In the genomic region with DNA sequence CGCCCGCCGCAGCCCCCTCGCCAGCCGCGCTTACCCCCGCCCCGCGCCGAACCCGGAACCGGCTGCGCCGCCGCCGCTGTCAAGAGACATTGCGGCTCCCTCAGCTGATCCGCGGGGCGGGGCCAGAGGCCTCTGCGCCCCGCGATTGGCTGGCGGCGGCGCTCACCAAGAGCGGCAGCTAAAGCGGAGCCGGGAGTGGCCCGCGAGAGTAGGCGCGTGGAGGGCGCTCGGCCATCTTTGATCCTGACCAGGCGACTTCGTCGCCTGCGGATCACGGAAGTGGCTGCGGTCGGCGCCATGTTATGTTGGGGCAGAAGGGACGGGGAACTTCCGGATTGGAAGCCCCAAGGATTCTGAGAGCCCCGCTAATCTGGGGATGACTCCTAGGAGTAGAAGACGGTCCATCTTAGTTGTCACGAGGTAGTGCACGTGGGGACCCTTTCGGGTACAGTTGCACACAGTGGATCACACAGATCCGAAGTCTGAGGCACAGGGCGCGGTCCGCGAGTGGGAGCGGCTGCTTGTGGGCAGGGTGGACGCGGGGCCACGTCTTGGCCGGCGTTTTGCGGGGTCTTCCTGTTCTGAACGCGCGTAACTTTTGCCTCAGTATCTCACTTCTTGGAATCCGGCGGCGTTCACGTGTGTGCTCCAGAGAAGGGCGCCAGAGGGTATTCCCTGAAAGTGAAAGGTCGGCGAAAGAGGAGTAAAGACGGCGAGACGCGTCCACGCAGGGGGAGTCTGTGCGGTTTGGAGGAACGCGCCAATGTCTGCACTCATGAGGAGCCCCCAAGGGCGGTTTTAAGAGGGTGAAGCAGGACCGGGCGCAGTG, we compare ENCODE assay signal across 1 cellular context.
TF ChIP-seq lines count a peak whose summit lies in the region.

A gene with protein sequence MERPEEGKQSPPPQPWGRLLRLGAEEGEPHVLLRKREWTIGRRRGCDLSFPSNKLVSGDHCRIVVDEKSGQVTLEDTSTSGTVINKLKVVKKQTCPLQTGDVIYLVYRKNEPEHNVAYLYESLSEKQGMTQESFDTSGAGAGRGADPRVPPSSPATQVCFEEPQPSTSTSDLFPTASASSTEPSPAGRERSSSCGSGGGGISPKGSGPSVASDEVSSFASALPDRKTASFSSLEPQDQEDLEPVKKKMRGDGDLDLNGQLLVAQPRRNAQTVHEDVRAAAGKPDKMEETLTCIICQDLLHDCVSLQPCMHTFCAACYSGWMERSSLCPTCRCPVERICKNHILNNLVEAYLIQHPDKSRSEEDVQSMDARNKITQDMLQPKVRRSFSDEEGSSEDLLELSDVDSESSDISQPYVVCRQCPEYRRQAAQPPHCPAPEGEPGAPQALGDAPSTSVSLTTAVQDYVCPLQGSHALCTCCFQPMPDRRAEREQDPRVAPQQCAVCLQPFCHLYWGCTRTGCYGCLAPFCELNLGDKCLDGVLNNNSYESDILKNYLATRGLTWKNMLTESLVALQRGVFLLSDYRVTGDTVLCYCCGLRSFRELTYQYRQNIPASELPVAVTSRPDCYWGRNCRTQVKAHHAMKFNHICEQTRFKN (minus strand): TSS at position 93 of the 829 bp plus-strand sequence. CDS start 277 bp downstream, outside the sequence.

TF ChIP-seq in K562, 482 proteins besides CTCF, POLR2A, EP300 and RAD21 (continued from another document and continues in another):
- 0 out of 2 replicates have a peak, but pooled peaks have one; percentile 22 for TF ChIP-seq GATAD2B (IDR thresholded peaks at IDR 0.05; ENCODE audit: borderline replicate concordance)
- 0 out of 2 replicates have a peak, but pooled peaks have one; percentile 24 for TF ChIP-seq HDAC2 (IDR thresholded peaks at IDR 0.05)
- TF ChIP-seq, protein P1, sequence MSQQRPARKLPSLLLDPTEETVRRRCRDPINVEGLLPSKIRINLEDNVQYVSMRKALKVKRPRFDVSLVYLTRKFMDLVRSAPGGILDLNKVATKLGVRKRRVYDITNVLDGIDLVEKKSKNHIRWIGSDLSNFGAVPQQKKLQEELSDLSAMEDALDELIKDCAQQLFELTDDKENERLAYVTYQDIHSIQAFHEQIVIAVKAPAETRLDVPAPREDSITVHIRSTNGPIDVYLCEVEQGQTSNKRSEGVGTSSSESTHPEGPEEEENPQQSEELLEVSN (IDR thresholded peaks at IDR 0.05; ENCODE audit: borderline replicate concordance in 1 of 2, extremely low read depth in 1 of 2, insufficient read depth in 1 of 2, insufficient read length in 1 of 2, low read depth in 1 of 2, low read length in 1 of 2, poor library complexity in 1 of 2, severe bottlenecking in 1 of 2), result peak; percentile 89 to 97
- no peak for TF ChIP-seq ZNF76 (CRISPR knock-in tag; IDR thresholded peaks at IDR 0.05; ENCODE audit: borderline replicate concordance)
- no peak for TF ChIP-seq PTBP1 (IDR thresholded peaks at IDR 0.05; ENCODE audit: low read depth, low read length)
- TF ChIP-seq ZNF408 (CRISPR knock-in tag; IDR thresholded peaks at IDR 0.05; ENCODE audit: low read depth), result no peak
- TF ChIP-seq RBM34 (IDR thresholded peaks at IDR 0.05; ENCODE audit: borderline replicate concordance, insufficient read depth, low read length), result no peak
- TF ChIP-seq, protein P2, sequence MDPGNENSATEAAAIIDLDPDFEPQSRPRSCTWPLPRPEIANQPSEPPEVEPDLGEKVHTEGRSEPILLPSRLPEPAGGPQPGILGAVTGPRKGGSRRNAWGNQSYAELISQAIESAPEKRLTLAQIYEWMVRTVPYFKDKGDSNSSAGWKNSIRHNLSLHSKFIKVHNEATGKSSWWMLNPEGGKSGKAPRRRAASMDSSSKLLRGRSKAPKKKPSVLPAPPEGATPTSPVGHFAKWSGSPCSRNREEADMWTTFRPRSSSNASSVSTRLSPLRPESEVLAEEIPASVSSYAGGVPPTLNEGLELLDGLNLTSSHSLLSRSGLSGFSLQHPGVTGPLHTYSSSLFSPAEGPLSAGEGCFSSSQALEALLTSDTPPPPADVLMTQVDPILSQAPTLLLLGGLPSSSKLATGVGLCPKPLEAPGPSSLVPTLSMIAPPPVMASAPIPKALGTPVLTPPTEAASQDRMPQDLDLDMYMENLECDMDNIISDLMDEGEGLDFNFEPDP (CRISPR knock-in tag; IDR thresholded peaks at IDR 0.05), result no peak
- TF ChIP-seq ZNF184 (CRISPR knock-in tag; IDR thresholded peaks at IDR 0.05), result no peak
- TF ChIP-seq SAFB2 (IDR thresholded peaks at IDR 0.05; ENCODE audit: borderline replicate concordance, low read depth, low read length, severe bottlenecking), result no peak
- TF ChIP-seq ZKSCAN8 (CRISPR knock-in tag; IDR thresholded peaks at IDR 0.05), result no peak
- no peak for TF ChIP-seq ZNF23 (CRISPR knock-in tag; IDR thresholded peaks at IDR 0.05)
- TF ChIP-seq OTX1 (CRISPR knock-in tag; IDR thresholded peaks at IDR 0.05), result no peak
- no peak for TF ChIP-seq MEF2D (tag; conservative IDR thresholded peaks at IDR 0.05; ENCODE audit: low read depth)
- TF ChIP-seq ZC3H8 (IDR thresholded peaks at IDR 0.05), result no peak
- TF ChIP-seq ELF2 (CRISPR knock-in tag; IDR thresholded peaks at IDR 0.05), result peak; percentile 89
- no peak for TF ChIP-seq NONO (IDR thresholded peaks at IDR 0.05; ENCODE audit: low read depth in 2 of 2, low read length in 1 of 2)
- peak; percentile 66; the same call in 1 of the 2 replicates for TF ChIP-seq TAF7 (tag; IDR thresholded peaks at IDR 0.05)
- no peak for TF ChIP-seq RFX1 (IDR thresholded peaks at IDR 0.05)
- no peak for TF ChIP-seq NR2F6 (CRISPR knock-in tag; IDR thresholded peaks at IDR 0.05)
- TF ChIP-seq SP1 (CRISPR knock-in tag; IDR thresholded peaks at IDR 0.05), result peak; percentile 64
- peak; percentile 88 for TF ChIP-seq POLR2G (IDR thresholded peaks at IDR 0.05; ENCODE audit: low read depth, low read length)
- no peak for TF ChIP-seq MCM3 (IDR thresholded peaks at IDR 0.05)
- TF ChIP-seq SIN3A (IDR thresholded peaks at IDR 0.05; ENCODE audit: borderline replicate concordance in 2 of 2, control insufficient read depth in 1 of 2, low read depth in 2 of 2, low read length in 2 of 2), result peak; percentile 74 to 98; a peak in 3 of 4 replicates
- peak; percentile 79 for TF ChIP-seq ERF (CRISPR knock-in tag; IDR thresholded peaks at IDR 0.05)
- TF ChIP-seq, protein P3, sequence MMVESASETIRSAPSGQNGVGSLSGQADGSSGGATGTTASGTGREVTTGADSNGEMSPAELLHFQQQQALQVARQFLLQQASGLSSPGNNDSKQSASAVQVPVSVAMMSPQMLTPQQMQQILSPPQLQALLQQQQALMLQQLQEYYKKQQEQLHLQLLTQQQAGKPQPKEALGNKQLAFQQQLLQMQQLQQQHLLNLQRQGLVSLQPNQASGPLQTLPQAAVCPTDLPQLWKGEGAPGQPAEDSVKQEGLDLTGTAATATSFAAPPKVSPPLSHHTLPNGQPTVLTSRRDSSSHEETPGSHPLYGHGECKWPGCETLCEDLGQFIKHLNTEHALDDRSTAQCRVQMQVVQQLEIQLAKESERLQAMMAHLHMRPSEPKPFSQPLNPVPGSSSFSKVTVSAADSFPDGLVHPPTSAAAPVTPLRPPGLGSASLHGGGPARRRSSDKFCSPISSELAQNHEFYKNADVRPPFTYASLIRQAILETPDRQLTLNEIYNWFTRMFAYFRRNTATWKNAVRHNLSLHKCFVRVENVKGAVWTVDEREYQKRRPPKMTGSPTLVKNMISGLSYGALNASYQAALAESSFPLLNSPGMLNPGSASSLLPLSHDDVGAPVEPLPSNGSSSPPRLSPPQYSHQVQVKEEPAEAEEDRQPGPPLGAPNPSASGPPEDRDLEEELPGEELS (CRISPR knock-in tag; IDR thresholded peaks at IDR 0.05; ENCODE audit: borderline replicate concordance), result no peak
- no peak for TF ChIP-seq MEIS2 (IDR thresholded peaks at IDR 0.05; ENCODE audit: partially characterized antibody)
- TF ChIP-seq, protein P4, sequence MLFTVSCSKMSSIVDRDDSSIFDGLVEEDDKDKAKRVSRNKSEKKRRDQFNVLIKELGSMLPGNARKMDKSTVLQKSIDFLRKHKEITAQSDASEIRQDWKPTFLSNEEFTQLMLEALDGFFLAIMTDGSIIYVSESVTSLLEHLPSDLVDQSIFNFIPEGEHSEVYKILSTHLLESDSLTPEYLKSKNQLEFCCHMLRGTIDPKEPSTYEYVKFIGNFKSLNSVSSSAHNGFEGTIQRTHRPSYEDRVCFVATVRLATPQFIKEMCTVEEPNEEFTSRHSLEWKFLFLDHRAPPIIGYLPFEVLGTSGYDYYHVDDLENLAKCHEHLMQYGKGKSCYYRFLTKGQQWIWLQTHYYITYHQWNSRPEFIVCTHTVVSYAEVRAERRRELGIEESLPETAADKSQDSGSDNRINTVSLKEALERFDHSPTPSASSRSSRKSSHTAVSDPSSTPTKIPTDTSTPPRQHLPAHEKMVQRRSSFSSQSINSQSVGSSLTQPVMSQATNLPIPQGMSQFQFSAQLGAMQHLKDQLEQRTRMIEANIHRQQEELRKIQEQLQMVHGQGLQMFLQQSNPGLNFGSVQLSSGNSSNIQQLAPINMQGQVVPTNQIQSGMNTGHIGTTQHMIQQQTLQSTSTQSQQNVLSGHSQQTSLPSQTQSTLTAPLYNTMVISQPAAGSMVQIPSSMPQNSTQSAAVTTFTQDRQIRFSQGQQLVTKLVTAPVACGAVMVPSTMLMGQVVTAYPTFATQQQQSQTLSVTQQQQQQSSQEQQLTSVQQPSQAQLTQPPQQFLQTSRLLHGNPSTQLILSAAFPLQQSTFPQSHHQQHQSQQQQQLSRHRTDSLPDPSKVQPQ (CRISPR knock-in tag; IDR thresholded peaks at IDR 0.05; ENCODE audit: borderline replicate concordance), result no peak
- TF ChIP-seq GATAD2A (IDR thresholded peaks at IDR 0.05), result no peak
- TF ChIP-seq ZNF124 (CRISPR knock-in tag; IDR thresholded peaks at IDR 0.05), result no peak
- TF ChIP-seq SMARCA5 (IDR thresholded peaks at IDR 0.05), result no peak
- TF ChIP-seq, protein P5, sequence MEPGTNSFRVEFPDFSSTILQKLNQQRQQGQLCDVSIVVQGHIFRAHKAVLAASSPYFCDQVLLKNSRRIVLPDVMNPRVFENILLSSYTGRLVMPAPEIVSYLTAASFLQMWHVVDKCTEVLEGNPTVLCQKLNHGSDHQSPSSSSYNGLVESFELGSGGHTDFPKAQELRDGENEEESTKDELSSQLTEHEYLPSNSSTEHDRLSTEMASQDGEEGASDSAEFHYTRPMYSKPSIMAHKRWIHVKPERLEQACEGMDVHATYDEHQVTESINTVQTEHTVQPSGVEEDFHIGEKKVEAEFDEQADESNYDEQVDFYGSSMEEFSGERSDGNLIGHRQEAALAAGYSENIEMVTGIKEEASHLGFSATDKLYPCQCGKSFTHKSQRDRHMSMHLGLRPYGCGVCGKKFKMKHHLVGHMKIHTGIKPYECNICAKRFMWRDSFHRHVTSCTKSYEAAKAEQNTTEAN (CRISPR knock-in tag; IDR thresholded peaks at IDR 0.05), result no peak
- no peak for TF ChIP-seq TAL1 (IDR thresholded peaks at IDR 0.05)
- TF ChIP-seq, protein P6, sequence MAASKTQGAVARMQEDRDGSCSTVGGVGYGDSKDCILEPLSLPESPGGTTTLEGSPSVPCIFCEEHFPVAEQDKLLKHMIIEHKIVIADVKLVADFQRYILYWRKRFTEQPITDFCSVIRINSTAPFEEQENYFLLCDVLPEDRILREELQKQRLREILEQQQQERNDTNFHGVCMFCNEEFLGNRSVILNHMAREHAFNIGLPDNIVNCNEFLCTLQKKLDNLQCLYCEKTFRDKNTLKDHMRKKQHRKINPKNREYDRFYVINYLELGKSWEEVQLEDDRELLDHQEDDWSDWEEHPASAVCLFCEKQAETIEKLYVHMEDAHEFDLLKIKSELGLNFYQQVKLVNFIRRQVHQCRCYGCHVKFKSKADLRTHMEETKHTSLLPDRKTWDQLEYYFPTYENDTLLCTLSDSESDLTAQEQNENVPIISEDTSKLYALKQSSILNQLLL (CRISPR knock-in tag; IDR thresholded peaks at IDR 0.05; ENCODE audit: borderline replicate concordance), result no peak
- no peak for TF ChIP-seq HNRNPH1 (optimal IDR thresholded peaks at IDR 0.05; ENCODE audit: low read depth, low read length)
- TF ChIP-seq ZNF699 (CRISPR knock-in tag; IDR thresholded peaks at IDR 0.05; ENCODE audit: insufficient replicate concordance), result no peak
- TF ChIP-seq PCBP2 (IDR thresholded peaks at IDR 0.05; ENCODE audit: low read depth, low read length, poor library complexity, severe bottlenecking), result no peak
- TF ChIP-seq FUS (optimal IDR thresholded peaks at IDR 0.05; ENCODE audit: low read depth, low read length), result no peak
- peak; percentile 51; the same call in 1 of the 2 replicates for TF ChIP-seq PHF8 (IDR thresholded peaks at IDR 0.05; ENCODE audit: borderline replicate concordance, low read length)
- peak; percentile 96 for TF ChIP-seq EHMT2 (IDR thresholded peaks at IDR 0.05)
- TF ChIP-seq KLF1 (tag; IDR thresholded peaks at IDR 0.05), result peak; percentile 71
- TF ChIP-seq ZNF165 (CRISPR knock-in tag; IDR thresholded peaks at IDR 0.05; ENCODE audit: borderline replicate concordance), result 0 out of 2 replicates have a peak, but pooled peaks have one; percentile 36
- TF ChIP-seq, protein P7, sequence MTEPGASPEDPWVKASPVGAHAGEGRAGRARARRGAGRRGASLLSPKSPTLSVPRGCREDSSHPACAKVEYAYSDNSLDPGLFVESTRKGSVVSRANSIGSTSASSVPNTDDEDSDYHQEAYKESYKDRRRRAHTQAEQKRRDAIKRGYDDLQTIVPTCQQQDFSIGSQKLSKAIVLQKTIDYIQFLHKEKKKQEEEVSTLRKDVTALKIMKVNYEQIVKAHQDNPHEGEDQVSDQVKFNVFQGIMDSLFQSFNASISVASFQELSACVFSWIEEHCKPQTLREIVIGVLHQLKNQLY (CRISPR knock-in tag; conservative IDR thresholded peaks at IDR 0.05), result no peak
- TF ChIP-seq, protein P8, sequence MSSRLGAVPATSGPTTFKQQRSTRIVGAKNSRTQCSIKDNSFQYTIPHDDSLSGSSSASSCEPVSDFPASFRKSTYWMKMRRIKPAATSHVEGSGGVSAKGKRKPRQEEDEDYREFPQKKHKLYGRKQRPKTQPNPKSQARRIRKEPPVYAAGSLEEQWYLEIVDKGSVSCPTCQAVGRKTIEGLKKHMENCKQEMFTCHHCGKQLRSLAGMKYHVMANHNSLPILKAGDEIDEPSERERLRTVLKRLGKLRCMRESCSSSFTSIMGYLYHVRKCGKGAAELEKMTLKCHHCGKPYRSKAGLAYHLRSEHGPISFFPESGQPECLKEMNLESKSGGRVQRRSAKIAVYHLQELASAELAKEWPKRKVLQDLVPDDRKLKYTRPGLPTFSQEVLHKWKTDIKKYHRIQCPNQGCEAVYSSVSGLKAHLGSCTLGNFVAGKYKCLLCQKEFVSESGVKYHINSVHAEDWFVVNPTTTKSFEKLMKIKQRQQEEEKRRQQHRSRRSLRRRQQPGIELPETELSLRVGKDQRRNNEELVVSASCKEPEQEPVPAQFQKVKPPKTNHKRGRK (tag; IDR thresholded peaks at IDR 0.05), result no peak
- TF ChIP-seq ZNF778 (CRISPR knock-in tag; IDR thresholded peaks at IDR 0.05), result no peak
- TF ChIP-seq, protein P9, sequence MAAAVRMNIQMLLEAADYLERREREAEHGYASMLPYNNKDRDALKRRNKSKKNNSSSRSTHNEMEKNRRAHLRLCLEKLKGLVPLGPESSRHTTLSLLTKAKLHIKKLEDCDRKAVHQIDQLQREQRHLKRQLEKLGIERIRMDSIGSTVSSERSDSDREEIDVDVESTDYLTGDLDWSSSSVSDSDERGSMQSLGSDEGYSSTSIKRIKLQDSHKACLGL (CRISPR knock-in tag; IDR thresholded peaks at IDR 0.05; ENCODE audit: borderline replicate concordance, poor library complexity, severe bottlenecking), result no peak
- TF ChIP-seq, protein P10, sequence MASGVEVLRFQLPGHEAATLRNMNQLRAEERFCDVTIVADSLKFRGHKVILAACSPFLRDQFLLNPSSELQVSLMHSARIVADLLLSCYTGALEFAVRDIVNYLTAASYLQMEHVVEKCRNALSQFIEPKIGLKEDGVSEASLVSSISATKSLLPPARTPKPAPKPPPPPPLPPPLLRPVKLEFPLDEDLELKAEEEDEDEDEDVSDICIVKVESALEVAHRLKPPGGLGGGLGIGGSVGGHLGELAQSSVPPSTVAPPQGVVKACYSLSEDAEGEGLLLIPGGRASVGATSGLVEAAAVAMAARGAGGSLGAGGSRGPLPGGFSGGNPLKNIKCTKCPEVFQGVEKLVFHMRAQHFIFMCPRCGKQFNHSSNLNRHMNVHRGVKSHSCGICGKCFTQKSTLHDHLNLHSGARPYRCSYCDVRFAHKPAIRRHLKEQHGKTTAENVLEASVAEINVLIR (CRISPR knock-in tag; IDR thresholded peaks at IDR 0.05), result peak; percentile 76
